In the genomic region with DNA sequence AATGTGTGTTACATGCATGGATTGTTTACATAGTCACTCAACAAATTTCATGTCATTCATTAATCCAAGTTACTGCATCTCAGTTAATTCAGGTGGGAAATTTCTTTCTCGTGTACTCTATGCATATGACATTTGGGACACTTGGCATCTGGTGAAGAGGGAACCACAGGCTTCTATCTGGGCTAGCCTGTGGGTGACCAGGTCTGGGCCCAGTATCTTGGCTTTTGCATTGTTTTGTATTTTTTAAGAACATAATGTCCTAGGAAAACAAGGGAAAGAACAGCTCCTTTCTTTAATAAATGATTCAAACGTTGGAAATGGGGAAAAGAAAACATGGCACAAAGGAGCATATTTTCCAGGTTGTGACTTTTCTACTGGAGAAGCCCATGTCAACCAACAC, we compare ENCODE assay signal across 3 cellular contexts.
"Had no signal": no experiment of that assay in that cellular context is flagged by ENCODE, and none has a peak within 500 bp of the region (broad histone marks: within the 10 kb centered on the region; RNA-seq: fewer than 3 reads in every experiment).

No MANE protein-coding gene starts in this region.

- ATAC-seq: GM12878 had no signal

- DNase-seq: GDM1, GF-D8 had no signal

- H3K4me3 ChIP-seq: GM12878 had no signal
